ENCODE assay signal across 9 cellular contexts in genomic region chr6:47299965-47300364, GRCh38.
"Had no signal": no experiment of that assay in that cellular context is flagged by ENCODE, and none has a peak within 500 bp of the region (broad histone marks: within the 10 kb centered on the region; RNA-seq: fewer than 3 reads in every experiment).

No MANE protein-coding gene starts in this region.

- H3K9ac ChIP-seq: GM23248 had no signal

- H3K4me1 ChIP-seq: HAP-1 had no signal

- H2AFZ ChIP-seq: GM23248 had no signal

- H3K27ac ChIP-seq: GM23248, HL-60 had no signal

- H3K36me3 ChIP-seq: HAP-1 had no signal

- H3K4me3 ChIP-seq: GM23248, HAP-1, K562 had no signal

- DNase-seq: GM23248, GOT3, H7, IMR-90, KG1 had no signal

- ATAC-seq: HCT116, K562 had no signal

- H3K9me3 ChIP-seq: HAP-1 had no signal
